ENCODE assay signal across 18 cellular contexts in the genomic region with DNA sequence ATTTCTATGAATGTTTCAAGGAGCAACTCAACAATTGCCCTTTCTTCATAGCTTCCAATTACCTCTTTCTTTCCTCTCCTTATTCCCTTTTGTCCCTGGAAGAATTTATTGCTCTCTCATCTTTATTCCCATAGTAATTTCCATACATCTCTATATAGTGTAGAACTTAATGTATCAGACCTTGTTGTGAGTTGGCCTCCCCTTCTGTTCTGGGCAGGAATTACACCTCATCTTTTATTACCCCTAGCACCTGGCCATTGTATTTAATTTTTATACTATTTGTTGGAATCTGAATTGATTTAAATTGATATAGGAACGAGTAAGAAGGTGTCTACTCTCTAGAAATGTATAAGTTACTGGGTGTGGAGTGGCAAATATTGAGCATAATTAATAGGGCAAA.
DNase-seq lines count a peak whose midpoint lies in the region; ATAC-seq and TF ChIP-seq lines count a peak whose summit lies in the region.
"Had no signal": no experiment of that assay in that cellular context is flagged by ENCODE, and none has a peak within 500 bp of the region (broad histone marks: within the 10 kb centered on the region; RNA-seq: fewer than 3 reads in every experiment).

No MANE protein-coding gene starts in this region.

- no peak for DNase-seq in left ventricle myocardium inferior
- no peak for DNase-seq in heart right ventricle
- no peak for DNase-seq in Panc1 (ENCODE audit: low read depth, low spot score)
- no peak for DNase-seq in fibroblast of lung (ENCODE audit: low read depth in 2 of 2)
- no peak for DNase-seq in Caco-2
- DNase-seq: activated naive CD4-positive, alpha-beta T cell treated with anti-CD3 and anti-CD28 coated beads, Interleukin-2, amount 50 U/mL, for 16 hours; DMS79; GM23248; midbrain; NCI-H1048; stimulated activated CD4-positive, alpha-beta T cell treated with anti-CD3 and anti-CD28 coated beads, Interleukin-15, amount 100 ng/mL, for 24 hours had no signal

- no peak overlapping the region for H3K9ac ChIP-seq in fibroblast of lung (ENCODE audit: insufficient read depth, low read length)
- H3K9ac ChIP-seq: GM23248, parathyroid adenoma had no signal

- no peak overlapping the region for H3K4me3 Mint-ChIP-seq in Caco-2 (ENCODE audit: unreplicated experiment)
- no peak overlapping the region for H3K4me3 Mint-ChIP-seq in stimulated activated memory B cell treated with anti-CD40 and anti-IgM and Interleukin-4, amounts not matched to agents 10 μg/mL and 1 μg/mL and 100 μg/mL, for 72 hours
- H3K4me3 Mint-ChIP-seq: central memory CD8-positive, alpha-beta T cell had no signal

- in situ Hi-C loops in Panc1 (cut with HindIII; ENCODE audit: low pct_unique_long_range_greater_than_20kb, low sequenced_read_pairs) = no loop called here

- no peaks in the 10 kb centered on the region for H3K27me3 ChIP-seq in left ventricle myocardium inferior (ENCODE audit: low read depth)
- H3K27me3 ChIP-seq in heart right ventricle = no peaks in the 10 kb centered on the region
- H3K27me3 ChIP-seq in Panc1 (ENCODE audit: control insufficient read depth, insufficient read depth, low read length) = no peaks in the 10 kb centered on the region
- no peaks in the 10 kb centered on the region for H3K27me3 ChIP-seq in fibroblast of lung (ENCODE audit: control insufficient read depth, insufficient read depth, low read length)
- no peaks in the 10 kb centered on the region for H3K27me3 ChIP-seq in Caco-2 (replicated peaks; ENCODE audit: control insufficient read depth, insufficient read depth, low read length)
- H3K27me3 ChIP-seq: tibial nerve had no signal

- CTCF ChIA-PET in Panc1 (lab: Charles Lee) = no interaction called here
- CTCF ChIA-PET in Caco-2 (lab: Charles Lee) = no interaction called here

- no peak overlapping the region for H3K27ac Mint-ChIP-seq in Caco-2 (ENCODE audit: unreplicated experiment)
- no peak overlapping the region for H3K27ac Mint-ChIP-seq in stimulated activated memory B cell treated with anti-CD40 and anti-IgM and Interleukin-4, amounts not matched to agents 10 μg/mL and 1 μg/mL and 100 μg/mL, for 72 hours

- POLR2A ChIA-PET in Panc1 (lab: Charles Lee) (no interaction called here), Caco-2 (lab: Charles Lee) (no interaction called here)

- BruUV-seq in Panc1 (replicated peaks; lab: Mats Ljungman, UMichigan) = no TSS peak
- BruUV-seq in Caco-2 (replicated peaks; lab: Mats Ljungman, UMichigan) = no TSS peak

- H3K36me3 ChIP-seq in left ventricle myocardium inferior (no peaks in the 10 kb centered on the region), heart right ventricle (no peaks in the 10 kb centered on the region), Panc1 (ENCODE audit: control insufficient read depth, insufficient read depth, low read length) (no peaks in the 10 kb centered on the region), fibroblast of lung (ENCODE audit: control insufficient read depth, insufficient read depth, low read length) (no peaks in the 10 kb centered on the region), Caco-2 (ENCODE audit: control insufficient read depth, insufficient read depth, low read length) (no peaks in the 10 kb centered on the region)
- H3K36me3 ChIP-seq: tibial nerve had no signal

- peaks cover 6% of the 10 kb centered on the region for H3K4me1 Mint-ChIP-seq in Caco-2 (ENCODE audit: low read depth, unreplicated experiment)
- no peaks in the 10 kb centered on the region for H3K4me1 Mint-ChIP-seq in stimulated activated memory B cell treated with anti-CD40 and anti-IgM and Interleukin-4, amounts not matched to agents 10 μg/mL and 1 μg/mL and 100 μg/mL, for 72 hours
- H3K4me1 Mint-ChIP-seq: central memory CD8-positive, alpha-beta T cell had no signal

- H3K27ac ChIP-seq in left ventricle myocardium inferior (replicated peaks) (no peak overlapping the region), heart right ventricle (no peak overlapping the region), Panc1 (ENCODE audit: low read length) (no peak overlapping the region), fibroblast of lung (ENCODE audit: insufficient read depth, low read length) (no peak overlapping the region)
- H3K27ac ChIP-seq: GM23248, parathyroid adenoma, tibial nerve had no signal

- H3K36me3 Mint-ChIP-seq in Caco-2 (ENCODE audit: insufficient read depth, unreplicated experiment) = no peaks in the 10 kb centered on the region
- no peaks in the 10 kb centered on the region for H3K36me3 Mint-ChIP-seq in stimulated activated memory B cell treated with anti-CD40 and anti-IgM and Interleukin-4, amounts not matched to agents 10 μg/mL and 1 μg/mL and 100 μg/mL, for 72 hours

- ATAC-seq in heart right ventricle = no peak
- no peak for ATAC-seq in Panc1
- ATAC-seq in HG03280 (IDR thresholded peaks at IDR 0.05; ENCODE audit: unreplicated experiment) = no peak
- ATAC-seq in HG03039 (IDR thresholded peaks at IDR 0.05; ENCODE audit: unreplicated experiment) = no peak
- no peak for ATAC-seq in stimulated activated memory B cell treated with anti-CD40 and anti-IgM and Interleukin-4, amounts not matched to agents 10 μg/mL and 1 μg/mL and 100 μg/mL, for 72 hours
- ATAC-seq: esophagus mucosa had no signal

- H3K9me3 Mint-ChIP-seq in Caco-2 (ENCODE audit: unreplicated experiment) = no peaks in the 10 kb centered on the region
- H3K9me3 Mint-ChIP-seq in stimulated activated memory B cell treated with anti-CD40 and anti-IgM and Interleukin-4, amounts not matched to agents 10 μg/mL and 1 μg/mL and 100 μg/mL, for 72 hours = no peaks in the 10 kb centered on the region
- H3K9me3 Mint-ChIP-seq: central memory CD8-positive, alpha-beta T cell had no signal

- H3K4me2 ChIP-seq in fibroblast of lung (ENCODE audit: extremely low read depth, insufficient read depth, low read length) = no peak overlapping the region

- no peak overlapping the region for H3K4me3 ChIP-seq in left ventricle myocardium inferior
- no peak overlapping the region for H3K4me3 ChIP-seq in heart right ventricle
- H3K4me3 ChIP-seq in Panc1 (ENCODE audit: low read depth in 2 of 2, low read length in 2 of 2) = no peak overlapping the region
- H3K4me3 ChIP-seq in fibroblast of lung (replicated peaks in 1 of 4; ENCODE audit: control extremely low read depth in 1 of 4, insufficient read depth in 1 of 4, low read depth in 3 of 4, low read length in 4 of 4) = no peak overlapping the region
- no peak overlapping the region for H3K4me3 ChIP-seq in Caco-2 (ENCODE audit: low read depth, low read length)
- H3K4me3 ChIP-seq: GM23248, tibial nerve had no signal

- 94 to 100% methylated on average over 1 of the region's 1 CpG for WGBS in heart right ventricle, 2 donors

- no peaks in the 10 kb centered on the region for H4K20me1 ChIP-seq in fibroblast of lung (ENCODE audit: control insufficient read depth, extremely low read depth, insufficient read depth, low read length)

- TF ChIP-seq CTCF in left ventricle myocardium inferior (IDR thresholded peaks at IDR 0.05; ENCODE audit: borderline replicate concordance) = peak; percentile 11
- TF ChIP-seq CTCF in heart right ventricle (IDR thresholded peaks at IDR 0.05) = peak in 1 of 9 donors; percentile 30
- peak; percentile 45; the same call in 1 of the 2 replicates for TF ChIP-seq CTCF in Panc1 (IDR thresholded peaks at IDR 0.05)
- TF ChIP-seq CTCF in fibroblast of lung (conservative IDR thresholded peaks at IDR 0.05 in 1 of 2, IDR thresholded peaks at IDR 0.05 in 1 of 2; ENCODE audit: low read depth in 1 of 2, low read length in 2 of 2) = peak; percentile 17 to 44
- TF ChIP-seq CTCF in Caco-2 (IDR thresholded peaks at IDR 0.05; ENCODE audit: insufficient read depth in 1 of 2, low read depth in 1 of 2, low read length in 1 of 2, severe bottlenecking in 1 of 2, unreplicated experiment in 1 of 2) = no peak

- no peak overlapping the region for H2AFZ ChIP-seq in fibroblast of lung (ENCODE audit: low read length)
- H2AFZ ChIP-seq: GM23248, parathyroid adenoma had no signal

- H3K4me1 ChIP-seq in left ventricle myocardium inferior = peaks cover 11% of the 10 kb centered on the region
- peaks cover 0 to 12% (median 0%) of the 10 kb centered on the region in 9 donors for H3K4me1 ChIP-seq in heart right ventricle
- H3K4me1 ChIP-seq in Panc1 (ENCODE audit: control insufficient read depth, insufficient read depth, low read length) = no peaks in the 10 kb centered on the region
- H3K4me1 ChIP-seq in fibroblast of lung (ENCODE audit: control insufficient read depth, extremely low read depth, insufficient read depth, low read length) = no peaks in the 10 kb centered on the region
- peaks cover 7% of the 10 kb centered on the region; the same call in 1 of the 2 replicates for H3K4me1 ChIP-seq in Caco-2
- H3K4me1 ChIP-seq: parathyroid adenoma, tibial nerve had no signal

- H3K79me2 ChIP-seq in fibroblast of lung (ENCODE audit: control insufficient read depth, insufficient read depth, low read length) = no peaks in the 10 kb centered on the region
- H3K79me2 ChIP-seq: parathyroid adenoma had no signal

- no peaks in the 10 kb centered on the region for H3K9me3 ChIP-seq in left ventricle myocardium inferior (replicated peaks)
- no peaks in the 10 kb centered on the region for H3K9me3 ChIP-seq in heart right ventricle
- no peaks in the 10 kb centered on the region for H3K9me3 ChIP-seq in Panc1 (ENCODE audit: control insufficient read depth, insufficient read depth, low read depth, low read length)
- no peaks in the 10 kb centered on the region for H3K9me3 ChIP-seq in fibroblast of lung (ENCODE audit: control insufficient read depth, insufficient read depth, low read depth, low read length)
- H3K9me3 ChIP-seq in Caco-2 = no peaks in the 10 kb centered on the region
- H3K9me3 ChIP-seq: tibial nerve had no signal

- intact Hi-C loops in left ventricle myocardium inferior (cut with micrococcal nuclease) (no loop called here), heart right ventricle (cut with DNase I) (loop anchor here in 1 of 10 donors (10.0 kb wide), 1 partner anchor 60 kb away; no protein-coding TSS in a partner anchor), Panc1 (cut with micrococcal nuclease; ENCODE audit: unreplicated experiment) (no loop called here), Caco-2 (cut with micrococcal nuclease; ENCODE audit: unreplicated experiment) (no loop called here)

- H3K27me3 Mint-ChIP-seq in Caco-2 (ENCODE audit: insufficient read depth, unreplicated experiment) = no peaks in the 10 kb centered on the region
- H3K27me3 Mint-ChIP-seq in stimulated activated memory B cell treated with anti-CD40 and anti-IgM and Interleukin-4, amounts not matched to agents 10 μg/mL and 1 μg/mL and 100 μg/mL, for 72 hours = peaks cover 11% of the 10 kb centered on the region

Comparison
In these comparisons a context has a peak if more than half of its experiments do, and no peak if none do; other contexts are left out.
1. CTCF ChIP-seq: peak in left ventricle myocardium inferior (single experiment), Panc1 (single experiment) and fibroblast of lung (2 of 2); none in Caco-2 (0 of 2).